8 cellular contexts compared by ENCODE assay signal in the genomic region with DNA sequence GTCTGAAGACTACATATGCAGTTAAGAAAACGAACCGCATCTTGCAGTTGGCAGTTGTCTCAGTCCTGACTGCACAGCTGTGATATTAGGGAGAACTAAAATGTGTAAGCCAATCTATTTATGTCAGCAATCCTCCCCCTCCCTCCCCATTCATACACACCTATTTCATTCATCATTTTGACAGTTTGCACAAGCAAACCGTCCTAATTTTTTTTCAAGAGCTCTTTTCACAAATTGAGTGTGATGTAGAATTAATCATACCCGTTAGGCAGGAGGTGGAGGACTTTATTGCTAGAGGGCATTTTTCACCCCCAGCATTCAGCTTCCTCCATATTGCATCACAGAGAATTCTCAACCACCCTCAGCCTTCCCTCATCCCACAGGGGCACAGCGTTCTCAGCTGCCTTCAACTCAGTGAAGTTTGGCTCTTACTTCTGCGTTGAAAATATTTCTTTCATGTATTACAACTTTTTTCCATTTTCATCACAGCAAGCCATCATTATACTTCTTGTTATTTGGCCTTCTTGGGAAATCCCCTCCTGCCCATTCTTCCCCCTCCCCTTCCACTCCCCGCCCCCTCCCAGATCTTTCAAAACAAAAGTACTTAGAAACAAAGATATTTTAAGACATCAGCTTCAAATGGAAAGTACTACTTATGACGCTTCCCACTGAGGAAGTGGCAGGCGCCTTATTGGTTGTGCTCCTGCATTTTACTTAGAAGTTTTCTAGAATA. TPM values are rescaled to one million over a fixed set of nuclear protein-coding genes. Genes with fewer than 3 reads are reported as not detected.
DNase-seq lines count a peak whose midpoint lies in the region; ATAC-seq and TF ChIP-seq lines count a peak whose summit lies in the region.

No MANE protein-coding gene starts in this region.

- ATAC-seq in GM18498 (IDR thresholded peaks at IDR 0.05; ENCODE audit: unreplicated experiment) = peak; percentile 66
- peak; percentile 65 for ATAC-seq in HG02759 (IDR thresholded peaks at IDR 0.05; ENCODE audit: unreplicated experiment)

- TF ChIP-seq CTCF in fibroblast of the aortic adventitia (IDR thresholded peaks at IDR 0.05; ENCODE audit: insufficient read depth, low read length) = no peak

- DNase-seq in NCI-H748 (lab: John Stamatoyannopoulos, UW; ENCODE audit: unreplicated experiment) (peak; percentile 75), activated T-cell treated with anti-CD3 and anti-CD28 coated beads for 24 hours (ENCODE audit: low read depth) (peak; percentile 66), fibroblast of the aortic adventitia (ENCODE audit: low read depth) (peak; percentile 79), GDM1 (lab: John Stamatoyannopoulos, UW) (no peak), HEK293T (ENCODE audit: extremely low spot score) (no peak)
- DNase-seq in stimulated activated CD4-positive, alpha-beta T cell treated with anti-CD3 and anti-CD28 coated beads, Interleukin-2, amount 100 ng/mL, for 24 hours = peak; percentile 66 to 77

- POLR2A ChIA-PET in HEK293T (lab: Yijun Ruan, JAX) = interaction anchor here (0.6 to 1.0 kb wide), 2 partner anchors 8 to 808 kb away, joined by 3 to 4 read pairs; no protein-coding TSS in a partner anchor

- CTCF ChIA-PET in HEK293T (lab: Yijun Ruan, JAX) = interaction anchor here (0.6 kb wide), 1 partner anchor 1870 kb away, joined by 3 read pairs; no protein-coding TSS in a partner anchor

- peak overlapping the region; percentile 39 for H3K4me3 ChIP-seq in fibroblast of the aortic adventitia (ENCODE audit: low read depth, low read length)

TF ChIP-seq in HEK293T, 16 proteins besides CTCF, POLR2A, EP300 and RAD21:
- TF ChIP-seq ARNT (IDR thresholded peaks at IDR 0.05) (no peak), SP1 (IDR thresholded peaks at IDR 0.05) (no peak), ELF4 (IDR thresholded peaks at IDR 0.05) (no peak), FOXA1 (IDR thresholded peaks at IDR 0.05) (no peak), BHLHE40 (IDR thresholded peaks at IDR 0.05; ENCODE audit: borderline replicate concordance) (no peak), CTBP1 (IDR thresholded peaks at IDR 0.05; ENCODE audit: borderline replicate concordance) (no peak), FOXM1 (IDR thresholded peaks at IDR 0.05; ENCODE audit: borderline replicate concordance) (no peak), HDGF (IDR thresholded peaks at IDR 0.05; ENCODE audit: borderline replicate concordance) (no peak), L3MBTL2 (conservative IDR thresholded peaks at IDR 0.05) (no peak), FOXK2 (IDR thresholded peaks at IDR 0.05) (no peak), ZNF384 (IDR thresholded peaks at IDR 0.05) (no peak), PKNOX1 (IDR thresholded peaks at IDR 0.05) (no peak), SUZ12 (IDR thresholded peaks at IDR 0.05) (no peak), NFRKB (IDR thresholded peaks at IDR 0.05) (no peak), LEF1 (IDR thresholded peaks at IDR 0.05; ENCODE audit: borderline replicate concordance) (no peak), TARDBP (IDR thresholded peaks at IDR 0.05) (no peak)

RNA-seq across cellular contexts. Expression of gene NOX3, which starts 37.5 kb away (rescaled TPM):
- total RNA-seq in fibroblast of the aortic adventitia (ENCODE audit: low replicate concordance) = not detected in 2 replicates

Comparison
In these comparisons a context has a peak if more than half of its experiments do, and no peak if none do; other contexts are left out.
1. DNase-seq: peak in NCI-H748 (single experiment), activated T-cell treated with anti-CD3 and anti-CD28 coated beads for 24 hours (single experiment), fibroblast of the aortic adventitia (single experiment) and stimulated activated CD4-positive, alpha-beta T cell treated with anti-CD3 and anti-CD28 coated beads, Interleukin-2, amount 100 ng/mL, for 24 hours (2 of 2); none in GDM1 (single experiment) and HEK293T (single experiment).